In the genomic region with DNA sequence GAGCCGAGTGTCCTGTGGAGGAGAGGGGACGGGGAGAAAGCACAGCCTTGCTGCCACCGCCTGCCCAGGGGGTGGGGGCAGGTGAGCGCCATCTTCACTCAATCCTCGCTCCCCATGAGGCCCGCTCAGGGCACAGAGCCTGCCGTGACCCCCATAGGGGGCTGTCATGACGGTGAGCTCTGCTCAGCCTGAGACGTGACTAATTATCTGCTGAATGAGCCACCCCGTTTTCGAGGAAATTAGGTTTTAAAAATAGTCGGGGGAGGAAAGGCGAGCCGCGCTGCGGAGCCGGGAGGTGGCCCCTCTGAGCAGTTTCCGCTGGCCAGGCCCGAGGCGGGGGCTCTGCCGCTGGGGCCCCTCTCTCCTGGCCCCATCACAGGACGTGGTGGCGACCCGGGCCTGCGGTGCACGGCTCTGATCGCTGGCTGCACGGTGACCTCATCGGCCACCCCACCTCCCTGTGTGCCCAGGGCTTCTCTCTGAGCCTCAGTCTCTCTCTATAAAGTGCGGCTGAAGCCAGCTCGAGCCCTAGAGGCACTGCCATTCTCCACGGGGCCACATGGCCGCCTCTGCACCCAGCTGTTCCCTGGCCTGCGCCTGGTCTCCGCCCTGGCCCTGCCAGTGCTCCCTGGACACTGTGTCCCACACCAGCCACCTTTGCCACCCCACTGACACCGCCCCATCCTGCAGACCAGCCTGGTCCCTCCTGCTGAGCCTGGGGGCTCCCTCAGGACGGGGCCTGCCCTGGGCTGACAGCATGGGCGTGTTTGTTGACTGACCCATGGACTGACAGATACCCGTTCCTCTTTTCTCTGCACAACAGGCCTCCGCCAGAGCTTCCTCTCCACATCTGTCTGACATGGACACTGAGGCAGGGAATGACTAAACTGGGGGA, we compare ENCODE assay signal across 1 cellular context.
TF ChIP-seq lines count a peak whose summit lies in the region.

No MANE protein-coding gene starts in this region.

TF ChIP-seq in K562, 482 proteins besides CTCF, POLR2A, EP300 and RAD21 (continued from another document and continues in another):
- TF ChIP-seq HEY1 (CRISPR knock-in tag; IDR thresholded peaks at IDR 0.05; ENCODE audit: borderline replicate concordance) (no peak), HMG20B (CRISPR knock-in tag; IDR thresholded peaks at IDR 0.05) (no peak), ESRRA (IDR thresholded peaks at IDR 0.05; ENCODE audit: borderline replicate concordance, low read depth) (no peak), NCOA6 (IDR thresholded peaks at IDR 0.05) (no peak), MCM3 (IDR thresholded peaks at IDR 0.05) (no peak), ZKSCAN1 (IDR thresholded peaks at IDR 0.05; ENCODE audit: low read depth, low read length) (no peak), ZBTB33 (CRISPR knock-in tag; IDR thresholded peaks at IDR 0.05) (no peak), MAZ (CRISPR knock-in tag; conservative IDR thresholded peaks at IDR 0.05 in 1 of 2, IDR thresholded peaks at IDR 0.05 in 1 of 2) (peak in 1 of 2 experiments; percentile 42; a peak in 1 of 4 replicates), SMAD1 (IDR thresholded peaks at IDR 0.05; ENCODE audit: low read depth, low read length, partially characterized antibody) (no peak), PHB2 (IDR thresholded peaks at IDR 0.05; ENCODE audit: low read depth) (no peak), MAFK (IDR thresholded peaks at IDR 0.05; ENCODE audit: low read length) (no peak), TAF7 (tag; IDR thresholded peaks at IDR 0.05) (no peak), ZBTB1 (CRISPR knock-in tag; IDR thresholded peaks at IDR 0.05; ENCODE audit: borderline replicate concordance, low read depth) (no peak), NCOA4 (IDR thresholded peaks at IDR 0.05; ENCODE audit: partially characterized antibody) (no peak), OTX1 (CRISPR knock-in tag; IDR thresholded peaks at IDR 0.05) (no peak), MED1 (CRISPR knock-in tag; IDR thresholded peaks at IDR 0.05; ENCODE audit: borderline replicate concordance) (no peak), CSDE1 (IDR thresholded peaks at IDR 0.05) (no peak), PBX2 (CRISPR knock-in tag; IDR thresholded peaks at IDR 0.05; ENCODE audit: low read depth) (no peak), PBX2 (tag; conservative IDR thresholded peaks at IDR 0.05; ENCODE audit: low read depth) (0 out of 2 replicates have a peak, but pooled peaks have one; percentile 9), ERF (CRISPR knock-in tag; IDR thresholded peaks at IDR 0.05) (no peak), U2AF2 (optimal IDR thresholded peaks at IDR 0.05; ENCODE audit: low read depth, low read length) (no peak), ZNF551 (CRISPR knock-in tag; IDR thresholded peaks at IDR 0.05) (no peak), KLF13 (tag; IDR thresholded peaks at IDR 0.05; ENCODE audit: borderline replicate concordance, low read depth) (no peak), NEUROD1 (IDR thresholded peaks at IDR 0.05; ENCODE audit: borderline replicate concordance, low read depth, low read length, partially characterized antibody) (no peak), E2F5 (CRISPR knock-in tag; IDR thresholded peaks at IDR 0.05) (no peak), SMARCA5 (IDR thresholded peaks at IDR 0.05) (peak; percentile 56; the same call in 1 of the 2 replicates), POLR3A (IDR thresholded peaks at IDR 0.05; ENCODE audit: borderline replicate concordance, extremely low read depth, insufficient read depth, insufficient read length) (no peak), EP400 (IDR thresholded peaks at IDR 0.05) (no peak), ZNF699 (CRISPR knock-in tag; IDR thresholded peaks at IDR 0.05; ENCODE audit: insufficient replicate concordance) (no peak), HMGN3 (IDR thresholded peaks at IDR 0.05; ENCODE audit: borderline replicate concordance, extremely low read depth, insufficient read length, low read depth, low read length) (peak; percentile 52), MBD2 (IDR thresholded peaks at IDR 0.05; ENCODE audit: borderline replicate concordance, low read depth) (no peak)
- TF ChIP-seq, protein P1, sequence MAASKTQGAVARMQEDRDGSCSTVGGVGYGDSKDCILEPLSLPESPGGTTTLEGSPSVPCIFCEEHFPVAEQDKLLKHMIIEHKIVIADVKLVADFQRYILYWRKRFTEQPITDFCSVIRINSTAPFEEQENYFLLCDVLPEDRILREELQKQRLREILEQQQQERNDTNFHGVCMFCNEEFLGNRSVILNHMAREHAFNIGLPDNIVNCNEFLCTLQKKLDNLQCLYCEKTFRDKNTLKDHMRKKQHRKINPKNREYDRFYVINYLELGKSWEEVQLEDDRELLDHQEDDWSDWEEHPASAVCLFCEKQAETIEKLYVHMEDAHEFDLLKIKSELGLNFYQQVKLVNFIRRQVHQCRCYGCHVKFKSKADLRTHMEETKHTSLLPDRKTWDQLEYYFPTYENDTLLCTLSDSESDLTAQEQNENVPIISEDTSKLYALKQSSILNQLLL (CRISPR knock-in tag; IDR thresholded peaks at IDR 0.05; ENCODE audit: borderline replicate concordance), result no peak
- TF ChIP-seq, protein P2, sequence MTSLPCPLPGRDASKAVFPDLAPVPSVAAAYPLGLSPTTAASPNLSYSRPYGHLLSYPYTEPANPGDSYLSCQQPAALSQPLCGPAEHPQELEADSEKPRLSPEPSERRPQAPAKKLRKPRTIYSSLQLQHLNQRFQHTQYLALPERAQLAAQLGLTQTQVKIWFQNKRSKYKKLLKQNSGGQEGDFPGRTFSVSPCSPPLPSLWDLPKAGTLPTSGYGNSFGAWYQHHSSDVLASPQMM (CRISPR knock-in tag; IDR thresholded peaks at IDR 0.05), result no peak
- TF ChIP-seq, protein P3, sequence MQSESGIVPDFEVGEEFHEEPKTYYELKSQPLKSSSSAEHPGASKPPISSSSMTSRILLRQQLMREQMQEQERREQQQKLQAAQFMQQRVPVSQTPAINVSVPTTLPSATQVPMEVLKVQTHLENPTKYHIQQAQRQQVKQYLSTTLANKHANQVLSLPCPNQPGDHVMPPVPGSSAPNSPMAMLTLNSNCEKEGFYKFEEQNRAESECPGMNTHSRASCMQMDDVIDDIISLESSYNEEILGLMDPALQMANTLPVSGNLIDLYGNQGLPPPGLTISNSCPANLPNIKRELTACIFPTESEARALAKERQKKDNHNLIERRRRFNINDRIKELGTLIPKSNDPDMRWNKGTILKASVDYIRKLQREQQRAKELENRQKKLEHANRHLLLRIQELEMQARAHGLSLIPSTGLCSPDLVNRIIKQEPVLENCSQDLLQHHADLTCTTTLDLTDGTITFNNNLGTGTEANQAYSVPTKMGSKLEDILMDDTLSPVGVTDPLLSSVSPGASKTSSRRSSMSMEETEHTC (IDR thresholded peaks at IDR 0.05), result no peak
- TF ChIP-seq, protein P4, sequence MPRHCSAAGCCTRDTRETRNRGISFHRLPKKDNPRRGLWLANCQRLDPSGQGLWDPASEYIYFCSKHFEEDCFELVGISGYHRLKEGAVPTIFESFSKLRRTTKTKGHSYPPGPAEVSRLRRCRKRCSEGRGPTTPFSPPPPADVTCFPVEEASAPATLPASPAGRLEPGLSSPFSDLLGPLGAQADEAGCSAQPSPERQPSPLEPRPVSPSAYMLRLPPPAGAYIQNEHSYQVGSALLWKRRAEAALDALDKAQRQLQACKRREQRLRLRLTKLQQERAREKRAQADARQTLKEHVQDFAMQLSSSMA (CRISPR knock-in tag; IDR thresholded peaks at IDR 0.05), result no peak
